ENCODE assay signal across 8 cellular contexts in the genomic region with DNA sequence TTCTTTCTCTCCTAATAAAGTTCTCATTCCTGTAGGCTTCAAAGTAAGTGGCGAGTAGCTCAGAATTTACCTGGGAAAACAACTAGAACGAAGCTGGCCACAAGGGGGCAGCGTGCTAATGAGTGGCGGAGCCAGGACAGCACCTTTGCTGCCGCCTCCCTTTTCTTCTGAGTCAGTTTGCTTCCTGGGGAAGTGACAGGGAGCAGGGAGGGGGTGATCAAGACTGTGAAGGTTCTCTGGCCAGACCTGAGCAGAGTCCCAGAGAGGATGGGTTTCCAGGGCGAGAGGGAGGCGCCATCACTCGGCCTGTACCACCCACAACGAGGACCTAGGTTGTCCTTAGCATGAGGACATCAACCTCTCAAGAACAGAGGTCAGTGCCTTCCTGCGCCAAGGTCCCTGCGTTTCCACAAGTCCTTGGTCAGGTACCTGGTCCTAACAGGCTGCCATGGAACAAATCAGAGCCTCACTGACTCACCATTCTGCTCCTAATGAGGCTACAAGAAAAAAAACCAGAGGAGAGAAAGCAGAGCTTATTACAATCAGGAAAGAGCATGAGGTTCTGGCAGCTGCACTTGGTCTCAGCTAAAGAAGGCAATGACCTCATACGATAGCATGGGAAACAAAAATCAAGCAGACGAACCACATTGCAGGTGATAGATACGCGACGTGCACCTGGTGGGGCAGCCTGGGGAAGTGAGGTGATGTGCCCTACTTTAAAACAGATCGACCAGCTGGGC.
DNase-seq lines count a peak whose midpoint lies in the region; ATAC-seq and TF ChIP-seq lines count a peak whose summit lies in the region.

No MANE protein-coding gene starts in this region.

- no peaks in the 10 kb centered on the region for H3K36me3 Mint-ChIP-seq in CD4-positive, alpha-beta T cell (ENCODE audit: low read depth)
- no peaks in the 10 kb centered on the region for H3K36me3 Mint-ChIP-seq in activated naive CD4-positive, alpha-beta T cell treated with anti-CD3 and anti-CD28 coated beads, Interleukin-2, amount 50 U/mL, for 72 hours
- H3K36me3 Mint-ChIP-seq in glutamatergic neuron (ENCODE audit: unreplicated experiment) (no peaks in the 10 kb centered on the region), osteocyte (ENCODE audit: unreplicated experiment) (peaks cover 2% of the 10 kb centered on the region)

- peak overlapping the region; percentile 52 for H3K4me3 Mint-ChIP-seq in CD4-positive, alpha-beta T cell
- H3K4me3 Mint-ChIP-seq in glutamatergic neuron (ENCODE audit: unreplicated experiment) (no peak overlapping the region), osteocyte (ENCODE audit: unreplicated experiment) (no peak overlapping the region)

- peak; percentile 86 for ATAC-seq in CD4-positive, alpha-beta T cell (ENCODE audit: poor library complexity)
- ATAC-seq in GM21717 (IDR thresholded peaks at IDR 0.05; ENCODE audit: unreplicated experiment) = peak; percentile 81
- ATAC-seq in SK-N-SH treated with all-trans-retinoic acid at 6 μM for 48 hours = peak; percentile 87
- ATAC-seq in activated naive CD4-positive, alpha-beta T cell treated with anti-CD3 and anti-CD28 coated beads, Interleukin-2, amount 50 U/mL, for 72 hours = peak; percentile 88 to 99

- H3K4me3 ChIP-seq in testis = no peak overlapping the region

- peak overlapping the region; percentile 74 for H3K27ac Mint-ChIP-seq in CD4-positive, alpha-beta T cell
- H3K27ac Mint-ChIP-seq in activated naive CD4-positive, alpha-beta T cell treated with anti-CD3 and anti-CD28 coated beads, Interleukin-2, amount 50 U/mL, for 72 hours = peak overlapping the region; percentile 55 to 75
- no peak overlapping the region for H3K27ac Mint-ChIP-seq in glutamatergic neuron (ENCODE audit: unreplicated experiment)
- peak overlapping the region; percentile 54 for H3K27ac Mint-ChIP-seq in osteocyte (ENCODE audit: unreplicated experiment)

- peaks cover 15% of the 10 kb centered on the region for H3K4me1 Mint-ChIP-seq in CD4-positive, alpha-beta T cell (ENCODE audit: low read depth)
- H3K4me1 Mint-ChIP-seq in glutamatergic neuron (ENCODE audit: low read depth, unreplicated experiment) (peaks cover 11% of the 10 kb centered on the region), osteocyte (ENCODE audit: unreplicated experiment) (peaks cover 20% of the 10 kb centered on the region)

- H3K36me3 ChIP-seq in testis (ENCODE audit: low read depth, missing control alignments) = no peaks in the 10 kb centered on the region

- TF ChIP-seq POLR2A in testis (IDR thresholded peaks at IDR 0.05) = no peak

- 34 to 43% methylated on average over 17 of the region's 17 CpGs for WGBS in testis, 2 donors

- CTCF ChIA-PET in CD4-positive, alpha-beta T cell (lab: Charles Lee) = interaction anchor here (0.5 to 4.3 kb wide), 42 partner anchors 9 to 910 kb away, joined by 3 to 60 read pairs (median 4); partner anchors contain the start of gene PPP1CB

- peak; percentile 82 for TF ChIP-seq CTCF in CD4-positive, alpha-beta T cell (IDR thresholded peaks at IDR 0.05)
- peak; percentile 87 for TF ChIP-seq CTCF in glutamatergic neuron (IDR thresholded peaks at IDR 0.05; ENCODE audit: partially characterized antibody, unreplicated experiment)
- TF ChIP-seq CTCF in osteocyte (IDR thresholded peaks at IDR 0.05) = peak; percentile 89
- TF ChIP-seq CTCF in testis (IDR thresholded peaks at IDR 0.05) = peak; percentile 88 to 96 (median 89)

- H3K4me1 ChIP-seq in testis = peaks cover 6% of the 10 kb centered on the region

- POLR2A ChIA-PET in CD4-positive, alpha-beta T cell (lab: Charles Lee) = interaction anchor here (0.6 to 2.8 kb wide), 27 partner anchors 8 to 300 kb away, joined by 3 to 59 read pairs (median 4); partner anchors contain the start of genes PPP1CB, SPDYA, TRMT61B and WDR43

- H3K9me3 Mint-ChIP-seq in CD4-positive, alpha-beta T cell = no peaks in the 10 kb centered on the region
- H3K9me3 Mint-ChIP-seq in activated naive CD4-positive, alpha-beta T cell treated with anti-CD3 and anti-CD28 coated beads, Interleukin-2, amount 50 U/mL, for 72 hours = no peaks in the 10 kb centered on the region
- H3K9me3 Mint-ChIP-seq in glutamatergic neuron (ENCODE audit: unreplicated experiment) (no peaks in the 10 kb centered on the region), osteocyte (ENCODE audit: unreplicated experiment) (no peaks in the 10 kb centered on the region)

- intact Hi-C loops in CD4-positive, alpha-beta T cell (cut with DNase I, micrococcal nuclease) = loop anchor here (1.0 to 2.0 kb wide), 7 partner anchors 20 to 158 kb away; partner anchors contain the start of gene PPP1CB (in 1 of the 2)
- intact Hi-C loops in testis (cut with DNase I; ENCODE audit: low total_unique reads) = loop anchor here (10.0 kb wide), 1 partner anchor 160 kb away; the partner anchor contains the start of gene PPP1CB

- no peaks in the 10 kb centered on the region for H3K27me3 ChIP-seq in CD4-positive, alpha-beta T cell (ENCODE audit: control insufficient read depth, insufficient read depth, low read length)
- no peaks in the 10 kb centered on the region for H3K27me3 ChIP-seq in testis

- no peaks in the 10 kb centered on the region for H3K27me3 Mint-ChIP-seq in CD4-positive, alpha-beta T cell
- H3K27me3 Mint-ChIP-seq in glutamatergic neuron (ENCODE audit: unreplicated experiment) (peaks cover 4% of the 10 kb centered on the region), osteocyte (ENCODE audit: unreplicated experiment) (no peaks in the 10 kb centered on the region)

- H3K27ac ChIP-seq in CD4-positive, alpha-beta T cell (ENCODE audit: low read depth, low read length) = peak overlapping the region; percentile 50
- H3K27ac ChIP-seq in testis = peak overlapping the region; percentile 48 to 87

- peak; percentile 78 to 90 (median 82) for DNase-seq in CD4-positive, alpha-beta T cell
- DNase-seq in NCI-H128 (lab: John Stamatoyannopoulos, UW; ENCODE audit: unreplicated experiment) (peak; percentile 62), glutamatergic neuron (peak; percentile 84), osteocyte (ENCODE audit: extremely low spot score, unreplicated experiment) (peak; percentile 92), testis (peak; percentile 96)
- DNase-seq in activated naive CD4-positive, alpha-beta T cell treated with anti-CD3 and anti-CD28 coated beads, Interleukin-2, amount 50 U/mL, for 72 hours (ENCODE audit: low spot score in 2 of 2) = peak; percentile 85 to 86

- no peaks in the 10 kb centered on the region for H3K9me3 ChIP-seq in CD4-positive, alpha-beta T cell (ENCODE audit: control insufficient read depth, low read length)
- H3K9me3 ChIP-seq in testis = no peaks in the 10 kb centered on the region

TF ChIP-seq in SK-N-SH treated with all-trans-retinoic acid at 6 μM for 48 hours, 23 proteins besides CTCF, POLR2A, EP300 and RAD21:
- TF ChIP-seq, protein P1, sequence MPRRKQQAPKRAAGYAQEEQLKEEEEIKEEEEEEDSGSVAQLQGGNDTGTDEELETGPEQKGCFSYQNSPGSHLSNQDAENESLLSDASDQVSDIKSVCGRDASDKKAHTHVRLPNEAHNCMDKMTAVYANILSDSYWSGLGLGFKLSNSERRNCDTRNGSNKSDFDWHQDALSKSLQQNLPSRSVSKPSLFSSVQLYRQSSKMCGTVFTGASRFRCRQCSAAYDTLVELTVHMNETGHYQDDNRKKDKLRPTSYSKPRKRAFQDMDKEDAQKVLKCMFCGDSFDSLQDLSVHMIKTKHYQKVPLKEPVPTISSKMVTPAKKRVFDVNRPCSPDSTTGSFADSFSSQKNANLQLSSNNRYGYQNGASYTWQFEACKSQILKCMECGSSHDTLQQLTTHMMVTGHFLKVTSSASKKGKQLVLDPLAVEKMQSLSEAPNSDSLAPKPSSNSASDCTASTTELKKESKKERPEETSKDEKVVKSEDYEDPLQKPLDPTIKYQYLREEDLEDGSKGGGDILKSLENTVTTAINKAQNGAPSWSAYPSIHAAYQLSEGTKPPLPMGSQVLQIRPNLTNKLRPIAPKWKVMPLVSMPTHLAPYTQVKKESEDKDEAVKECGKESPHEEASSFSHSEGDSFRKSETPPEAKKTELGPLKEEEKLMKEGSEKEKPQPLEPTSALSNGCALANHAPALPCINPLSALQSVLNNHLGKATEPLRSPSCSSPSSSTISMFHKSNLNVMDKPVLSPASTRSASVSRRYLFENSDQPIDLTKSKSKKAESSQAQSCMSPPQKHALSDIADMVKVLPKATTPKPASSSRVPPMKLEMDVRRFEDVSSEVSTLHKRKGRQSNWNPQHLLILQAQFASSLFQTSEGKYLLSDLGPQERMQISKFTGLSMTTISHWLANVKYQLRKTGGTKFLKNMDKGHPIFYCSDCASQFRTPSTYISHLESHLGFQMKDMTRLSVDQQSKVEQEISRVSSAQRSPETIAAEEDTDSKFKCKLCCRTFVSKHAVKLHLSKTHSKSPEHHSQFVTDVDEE (CRISPR knock-in tag; IDR thresholded peaks at IDR 0.05) = 0 out of 2 replicates have a peak, but pooled peaks have one; percentile 9
- TF ChIP-seq BACH2 (CRISPR knock-in tag; IDR thresholded peaks at IDR 0.05; ENCODE audit: borderline replicate concordance) = no peak
